1 cellular context compared by ENCODE assay signal in the genomic region with DNA sequence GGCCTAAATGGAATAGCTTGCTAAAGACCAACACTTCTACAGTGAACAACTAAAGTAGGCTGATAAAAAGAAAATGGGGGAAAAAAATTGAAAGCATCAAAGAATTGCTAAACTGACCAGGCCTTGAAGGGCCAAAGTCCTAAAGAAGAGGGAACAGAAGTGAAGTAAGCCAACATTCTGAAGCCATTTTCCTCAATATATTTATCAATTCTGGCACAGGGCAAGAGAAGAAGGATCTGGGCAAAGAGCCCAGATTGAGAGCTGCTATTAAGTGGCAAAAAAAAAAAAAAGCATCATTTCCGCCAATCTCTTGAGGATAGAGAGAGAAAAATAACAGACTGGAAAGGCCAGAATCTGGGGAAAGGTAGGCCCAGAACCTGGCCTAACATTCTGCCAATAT.
TF ChIP-seq lines count a peak whose summit lies in the region.

No MANE protein-coding gene starts in this region.

TF ChIP-seq in SK-N-SH treated with all-trans-retinoic acid at 6 μM for 48 hours, 23 proteins besides CTCF, POLR2A, EP300 and RAD21 (continued from another document):
- TF ChIP-seq TSHZ2 (CRISPR knock-in tag; IDR thresholded peaks at IDR 0.05), result no peak
- TF ChIP-seq, protein P1, sequence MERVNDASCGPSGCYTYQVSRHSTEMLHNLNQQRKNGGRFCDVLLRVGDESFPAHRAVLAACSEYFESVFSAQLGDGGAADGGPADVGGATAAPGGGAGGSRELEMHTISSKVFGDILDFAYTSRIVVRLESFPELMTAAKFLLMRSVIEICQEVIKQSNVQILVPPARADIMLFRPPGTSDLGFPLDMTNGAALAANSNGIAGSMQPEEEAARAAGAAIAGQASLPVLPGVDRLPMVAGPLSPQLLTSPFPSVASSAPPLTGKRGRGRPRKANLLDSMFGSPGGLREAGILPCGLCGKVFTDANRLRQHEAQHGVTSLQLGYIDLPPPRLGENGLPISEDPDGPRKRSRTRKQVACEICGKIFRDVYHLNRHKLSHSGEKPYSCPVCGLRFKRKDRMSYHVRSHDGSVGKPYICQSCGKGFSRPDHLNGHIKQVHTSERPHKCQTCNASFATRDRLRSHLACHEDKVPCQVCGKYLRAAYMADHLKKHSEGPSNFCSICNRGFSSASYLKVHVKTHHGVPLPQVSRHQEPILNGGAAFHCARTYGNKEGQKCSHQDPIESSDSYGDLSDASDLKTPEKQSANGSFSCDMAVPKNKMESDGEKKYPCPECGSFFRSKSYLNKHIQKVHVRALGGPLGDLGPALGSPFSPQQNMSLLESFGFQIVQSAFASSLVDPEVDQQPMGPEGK (CRISPR knock-in tag; IDR thresholded peaks at IDR 0.05; ENCODE audit: borderline replicate concordance), result no peak
- TF ChIP-seq, protein P2, sequence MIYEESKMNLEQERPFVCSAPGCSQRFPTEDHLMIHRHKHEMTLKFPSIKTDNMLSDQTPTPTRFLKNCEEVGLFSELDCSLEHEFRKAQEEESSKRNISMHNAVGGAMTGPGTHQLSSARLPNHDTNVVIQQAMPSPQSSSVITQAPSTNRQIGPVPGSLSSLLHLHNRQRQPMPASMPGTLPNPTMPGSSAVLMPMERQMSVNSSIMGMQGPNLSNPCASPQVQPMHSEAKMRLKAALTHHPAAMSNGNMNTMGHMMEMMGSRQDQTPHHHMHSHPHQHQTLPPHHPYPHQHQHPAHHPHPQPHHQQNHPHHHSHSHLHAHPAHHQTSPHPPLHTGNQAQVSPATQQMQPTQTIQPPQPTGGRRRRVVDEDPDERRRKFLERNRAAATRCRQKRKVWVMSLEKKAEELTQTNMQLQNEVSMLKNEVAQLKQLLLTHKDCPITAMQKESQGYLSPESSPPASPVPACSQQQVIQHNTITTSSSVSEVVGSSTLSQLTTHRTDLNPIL (CRISPR knock-in tag; IDR thresholded peaks at IDR 0.05; ENCODE audit: low read depth), result no peak
TF ChIP-seq in SK-N-SH treated with all-trans-retinoic acid at 6 μM for 48 hours: peak in this region for 0.
